In genomic region chr14:52730708-52731111, GRCh38 we compare ENCODE assay signal across 8 cellular contexts.
DNase-seq lines count a peak whose midpoint lies in the region; ATAC-seq and TF ChIP-seq lines count a peak whose summit lies in the region.

No MANE protein-coding gene starts in this region.

- H3K27me3 ChIP-seq in ACC112 (ENCODE audit: insufficient read depth, low read length): no peaks in the 10 kb centered on the region
- no peaks in the 10 kb centered on the region for H3K27me3 ChIP-seq in subcutaneous abdominal adipose tissue (ENCODE audit: control insufficient read depth in 5 of 5, insufficient read depth in 4 of 5, low read length in 5 of 5)

- no peaks in the 10 kb centered on the region for H3K9me3 ChIP-seq in subcutaneous abdominal adipose tissue (ENCODE audit: control insufficient read depth in 5 of 5, low read length in 5 of 5)

- peak overlapping the region; percentile 52 to 97 (median 92) for H3K9ac ChIP-seq in subcutaneous abdominal adipose tissue (ENCODE audit: low read length in 5 of 5)

- no peaks in the 10 kb centered on the region for H3K9me3 Mint-ChIP-seq in activated naive CD8-positive, alpha-beta T cell (ENCODE audit: low read depth)

- H3K4me3 ChIP-seq in ACC112 (ENCODE audit: low read depth, low read length) (peak overlapping the region; percentile 97), subcutaneous abdominal adipose tissue (ENCODE audit: low read depth in 1 of 5, low read length in 5 of 5) (peak overlapping the region; percentile 79 to 98 (median 92))

- peak overlapping the region; percentile 90 for H3K27ac Mint-ChIP-seq in activated naive CD8-positive, alpha-beta T cell

- CTCF ChIA-PET in HEK293T (lab: Yijun Ruan, JAX): interaction anchor here (0.6 kb wide), 1 partner anchor 80 kb away, joined by 4 read pairs; no protein-coding TSS in a partner anchor

- H3K27ac ChIP-seq in ACC112 (ENCODE audit: low read depth, low read length) (peak overlapping the region; percentile 25; the same call in 1 of the 2 replicates), subcutaneous abdominal adipose tissue (ENCODE audit: low read depth, low read length) (peak overlapping the region; percentile 76)

- H2AFZ ChIP-seq in ACC112 (ENCODE audit: low read length, unreplicated experiment): peak overlapping the region; percentile 74

- H3K4me1 ChIP-seq in ACC112 (ENCODE audit: control insufficient read depth, insufficient read depth, low read length, unreplicated experiment) (no peaks in the 10 kb centered on the region), subcutaneous abdominal adipose tissue (ENCODE audit: control insufficient read depth in 5 of 5, insufficient read depth in 5 of 5, low read length in 5 of 5) (peaks cover 2 to 13% (median 13%) of the 10 kb centered on the region in 5 donors)

- peaks cover 7% of the 10 kb centered on the region for H3K36me3 Mint-ChIP-seq in activated naive CD8-positive, alpha-beta T cell

- ATAC-seq in GM18873 (IDR thresholded peaks at IDR 0.05; ENCODE audit: low FRiP score, unreplicated experiment): no peak

- peaks cover 27% of the 10 kb centered on the region for H3K36me3 ChIP-seq in ACC112 (ENCODE audit: insufficient read depth, low read length)
- peaks cover 2 to 29% (median 15%) of the 10 kb centered on the region in 5 donors for H3K36me3 ChIP-seq in subcutaneous abdominal adipose tissue (ENCODE audit: control insufficient read depth in 5 of 5, insufficient read depth in 5 of 5, low read length in 5 of 5)

- POLR2A ChIA-PET in HEK293T (lab: Yijun Ruan, JAX): interaction anchor here (0.7 kb wide), 1 partner anchor 23 kb away, joined by 4 read pairs; no protein-coding TSS in a partner anchor

- no peaks in the 10 kb centered on the region for H3K27me3 Mint-ChIP-seq in activated naive CD8-positive, alpha-beta T cell

- DNase-seq in HEK293T (ENCODE audit: extremely low spot score) (no peak), inferior parietal cortex (ENCODE audit: extremely low spot score) (peak; percentile 26), NCI-H187 treated with DMSO at 0.1 percent for 48 hours (lab: John Stamatoyannopoulos, UW) (no peak)
- no peak for DNase-seq in activated CD4-positive, CD25-positive, alpha-beta regulatory T cell (lab: John Stamatoyannopoulos, UW)

- H3K4me1 Mint-ChIP-seq in activated naive CD8-positive, alpha-beta T cell (ENCODE audit: low read depth): peaks cover 34% of the 10 kb centered on the region

- peaks cover 38% of the 10 kb centered on the region for H3K79me2 ChIP-seq in ACC112 (ENCODE audit: control insufficient read depth, insufficient read depth, low read length, unreplicated experiment)

- H3K4me3 Mint-ChIP-seq in activated naive CD8-positive, alpha-beta T cell: peak overlapping the region; percentile 96

TF ChIP-seq in HEK293T, 16 proteins besides CTCF, POLR2A, EP300 and RAD21:
- TF ChIP-seq TARDBP (IDR thresholded peaks at IDR 0.05): no peak
- TF ChIP-seq L3MBTL2 (conservative IDR thresholded peaks at IDR 0.05): peak; percentile 47; the same call in 1 of the 2 replicates
- TF ChIP-seq PKNOX1 (IDR thresholded peaks at IDR 0.05): no peak
